Comparison of ENCODE assay signal across 15 cellular contexts in genomic region chr2:98726735-98727368, GRCh38. TPM values are rescaled to one million over a fixed set of nuclear protein-coding genes. Genes with fewer than 3 reads are reported as not detected.
DNase-seq lines count a peak whose midpoint lies in the region; ATAC-seq, FAIRE-seq and TF ChIP-seq lines count a peak whose summit lies in the region.
"Had no signal": no experiment of that assay in that cellular context is flagged by ENCODE, and none has a peak within 500 bp of the region (broad histone marks: within the 10 kb centered on the region; RNA-seq: fewer than 3 reads in every experiment).

No MANE protein-coding gene starts in this region.

- no peaks in the 10 kb centered on the region for H3K27me3 Mint-ChIP-seq in naive thymus-derived CD8-positive, alpha-beta T cell

- H3K4me2 ChIP-seq in BLaER1: peak overlapping the region; percentile 55
- H3K4me2 ChIP-seq in GM12878 (ENCODE audit: control insufficient read depth, insufficient read depth): 0 out of 2 replicates have a peak overlapping the region, but pooled peaks have one; percentile 15

- TF ChIP-seq CTCF in HEK293 (tag by site-specific recombination; IDR thresholded peaks at IDR 0.05) (no peak), GM12878 (IDR thresholded peaks at IDR 0.05 in 2 of 3, conservative IDR thresholded peaks at IDR 0.05 in 1 of 3; ENCODE audit: control insufficient read depth in 2 of 3, extremely low read depth in 1 of 3, insufficient read depth in 1 of 3, low read depth in 3 of 3, low read length in 3 of 3) (no peak)

- SMC1A ChIA-PET in GM12878 (lab: Charles Lee; ENCODE audit: uncharacterized antibody, unreplicated experiment): interaction anchor here (1.0 to 7.4 kb wide), 8 partner anchors 8 to 77 kb away, joined by 3 to 37 read pairs (median 7); no protein-coding TSS in a partner anchor

- no peak overlapping the region for H3K4me3 ChIP-seq in BLaER1
- no peak overlapping the region for H3K4me3 ChIP-seq in HEK293 (ENCODE audit: low read depth, low read length)
- H3K4me3 ChIP-seq in GM12878: no peak overlapping the region

- no peaks in the 10 kb centered on the region; the same call in 1 of the 2 replicates for H3K79me2 ChIP-seq in GM12878 (ENCODE audit: control insufficient read depth, insufficient read depth, low read length)

- TF ChIP-seq EP300 in GM12878 (IDR thresholded peaks at IDR 0.05; ENCODE audit: borderline replicate concordance in 1 of 2, control insufficient read depth in 1 of 2, low read depth in 2 of 2, low read length in 2 of 2): no peak

- H3K4me3 Mint-ChIP-seq in naive thymus-derived CD8-positive, alpha-beta T cell: peak overlapping the region; percentile 73 to 95 (median 88)
- H3K4me3 Mint-ChIP-seq: mesothelial cell of epicardium had no signal

- in situ Hi-C loops in GM12878 (cut with MboI): no loop called here

- no peak for DNase-seq in GM12878 (ENCODE audit: low read depth, low spot score)
- DNase-seq in naive thymus-derived CD8-positive, alpha-beta T cell: no peak
- no peak for DNase-seq in RPMI8226
- DNase-seq in GDM1 (lab: John Stamatoyannopoulos, UW): no peak
- DNase-seq in SW 1271 (lab: John Stamatoyannopoulos, UW): no peak
- DNase-seq: HCEC 1CT; NCI-H187 treated with DMSO at 0.1 percent for 48 hours; NCI-H774; stimulated activated CD4-positive, alpha-beta T cell treated with anti-CD3 and anti-CD28 coated beads, Interleukin-2, amount 100 ng/mL, for 24 hours had no signal

- 24% methylated on average over 2 of the region's 2 CpGs for WGBS in GM12878 (ENCODE audit: insufficient coverage, insufficient replicate concordance, low lambda C conversion rate, missing lambda C conversion rate)

- CTCF ChIA-PET in HEK293 (lab: Yijun Ruan, JAX) (no interaction called here), GM12878 (lab: Yijun Ruan, JAX) (interaction anchor here (0.9 to 2.4 kb wide), 6 partner anchors 9 to 77 kb away, joined by 3 to 10 read pairs (median 3); no protein-coding TSS in a partner anchor)

- TF ChIP-seq RAD21 in GM12878 (IDR thresholded peaks at IDR 0.05; ENCODE audit: insufficient read depth, low read depth, low read length): no peak

- no peak overlapping the region for H2AFZ ChIP-seq in GM12878 (ENCODE audit: control insufficient read depth, low read depth, low read length)

- peaks cover 0 to 11% (median 2%) of the 10 kb centered on the region in 9 donors for H3K9me3 Mint-ChIP-seq in naive thymus-derived CD8-positive, alpha-beta T cell
- H3K9me3 Mint-ChIP-seq: mesothelial cell of epicardium had no signal

- FAIRE-seq in GM12878 (lab: Jason Lieb, UNC): no peak

- H3K9ac ChIP-seq in BLaER1 (no peak overlapping the region), GM12878 (ENCODE audit: control insufficient read depth, insufficient read depth, low read length) (no peak overlapping the region)

- BruUV-seq in GM12878 (replicated peaks; lab: Mats Ljungman, UMichigan): no TSS peak

- H3K36me3 Mint-ChIP-seq in naive thymus-derived CD8-positive, alpha-beta T cell: peaks cover 26 to 49% (median 30%) of the 10 kb centered on the region in 3 donors

- H3K27ac Mint-ChIP-seq in naive thymus-derived CD8-positive, alpha-beta T cell: peak overlapping the region; percentile 84 to 95 (median 90)
- H3K27ac Mint-ChIP-seq: mesothelial cell of epicardium had no signal

- H3K4me1 ChIP-seq in BLaER1 (peaks cover 33% of the 10 kb centered on the region), HEK293 (ENCODE audit: control insufficient read depth, insufficient read depth, low read length) (peaks cover 31% of the 10 kb centered on the region), GM12878 (ENCODE audit: control insufficient read depth, insufficient read depth, low read length) (no peaks in the 10 kb centered on the region)

- no peak overlapping the region for H3K27ac ChIP-seq in BLaER1
- no peak overlapping the region for H3K27ac ChIP-seq in HEK293 (ENCODE audit: extremely low read depth, low read depth, low read length)
- H3K27ac ChIP-seq in GM12878 (ENCODE audit: control insufficient read depth, insufficient read depth): no peak overlapping the region
- H3K27ac ChIP-seq: C4-2B had no signal

- intact Hi-C loops in GM12878 (cut with micrococcal nuclease; ENCODE audit: unreplicated experiment): loop anchor here (5.0 kb wide), 1 partner anchor 80 kb away; no protein-coding TSS in a partner anchor

- H4K20me1 ChIP-seq in BLaER1: peaks cover 23% of the 10 kb centered on the region; the same call in 1 of the 2 replicates
- H4K20me1 ChIP-seq in GM12878 (ENCODE audit: control insufficient read depth, insufficient read depth): no peaks in the 10 kb centered on the region

- H3K9me3 ChIP-seq in BLaER1 (0 out of 2 replicates have a peak, but pooled peaks cover 3% of the 10 kb centered on the region), HEK293 (ENCODE audit: control insufficient read depth, insufficient read depth, low read depth, low read length) (no peaks in the 10 kb centered on the region), GM12878 (replicated peaks; ENCODE audit: control insufficient read depth, insufficient read depth, low read length) (no peaks in the 10 kb centered on the region)

- H3K4me1 Mint-ChIP-seq in naive thymus-derived CD8-positive, alpha-beta T cell: peaks cover 29 to 68% (median 63%) of the 10 kb centered on the region in 4 donors

- peaks cover 9% of the 10 kb centered on the region; the same call in 1 of the 2 replicates for H3K36me3 ChIP-seq in BLaER1
- peaks cover 0 to 3% of the 10 kb centered on the region in 2 experiments; a peak in 1 of 3 replicates for H3K36me3 ChIP-seq in HEK293 (ENCODE audit: control insufficient read depth in 2 of 2, insufficient read depth in 1 of 2, low read length in 2 of 2)
- H3K36me3 ChIP-seq in GM12878 (ENCODE audit: control insufficient read depth in 2 of 2, insufficient read depth in 2 of 2, low read length in 1 of 2): no peaks in the 10 kb centered on the region

- peaks cover 6% of the 10 kb centered on the region; the same call in 1 of the 2 replicates for H3K27me3 ChIP-seq in BLaER1
- no peaks in the 10 kb centered on the region; a peak in 1 of 4 replicates for H3K27me3 ChIP-seq in GM12878 (replicated peaks in 1 of 2; ENCODE audit: control insufficient read depth in 2 of 2, insufficient read depth in 2 of 2, low read length in 1 of 2)

- RAD21 ChIA-PET in GM12878 (lab: Charles Lee; ENCODE audit: unreplicated experiment): interaction anchor here (0.8 to 1.5 kb wide), 4 partner anchors 31 to 106 kb away, joined by 3 read pairs; no protein-coding TSS in a partner anchor

- no peak for ATAC-seq in GM12878
- ATAC-seq in naive thymus-derived CD8-positive, alpha-beta T cell: no peak
- no peak for ATAC-seq in GM18517 (IDR thresholded peaks at IDR 0.05; ENCODE audit: unreplicated experiment)
- ATAC-seq: Right ventricle myocardium inferior had no signal

- POLR2A ChIA-PET in HEK293 (lab: Yijun Ruan, JAX): no interaction called here
- POLR2A ChIA-PET in GM12878 (lab: Charles Lee): interaction anchor here (0.7 to 1.5 kb wide), 7 partner anchors 8 to 45 kb away, joined by 3 to 9 read pairs (median 3); no protein-coding TSS in a partner anchor
- POLR2A ChIA-PET in naive thymus-derived CD8-positive, alpha-beta T cell (lab: Charles Lee): interaction anchor here (0.7 to 16.2 kb wide), 10 partner anchors 12 to 97 kb away, joined by 3 to 360 read pairs (median 4); no protein-coding TSS in a partner anchor

- TF ChIP-seq POLR2A in GM12878 (IDR thresholded peaks at IDR 0.05; ENCODE audit: low read depth, low read length): no peak

TF ChIP-seq in HEK293, 187 proteins besides CTCF, POLR2A, EP300 and RAD21:
- TF ChIP-seq SALL2 (tag by site-specific recombination; IDR thresholded peaks at IDR 0.05; ENCODE audit: borderline replicate concordance) (no peak), ZNF707 (tag by site-specific recombination; IDR thresholded peaks at IDR 0.05) (no peak), ZNF660 (tag by site-specific recombination; IDR thresholded peaks at IDR 0.05) (peak; percentile 80)
TF ChIP-seq in HEK293: peak in this region for 1.

RNA-seq across cellular contexts. Expression of gene MGAT4A, which starts 4.1 kb away (rescaled TPM):
- 42.2 and 48.0 TPM in 2 replicates for total RNA-seq in GM12878 (2013; cell fraction: nucleolus; rRNA removed)
- total RNA-seq in GM12878 (2014; rRNA removed) (12.8 and 13.2 TPM in 2 replicates), GM12878 (2014; rRNA removed; fragmentation: Illumina TruSeq; extraction: Trizol) (16.8 and 18.4 TPM in 2 replicates), GM12878 (2021) (23.1 and 23.4 TPM in 2 replicates)
- 3.3 TPM for polyA plus RNA-seq in GM12878 (2011; ENCODE audit: low read depth)
- polyA plus RNA-seq in GM12878 (2011; rRNA removed) (4.3 and 9.5 TPM in 2 replicates), GM12878 (2014; fragmentation: Illumina TruSeq; extraction: Trizol) (13.3 and 13.6 TPM in 2 replicates), GM12878 (2014; fragmentation: Nextera tagmentation; extraction: Ambion mirVana) (10 to 100 TPM; 10.2 to 11.9 TPM), GM12878 (2014; rRNA removed) (8.6 and 13.8 TPM in 2 replicates), GM12878 (2016; fragmentation: Nextera tagmentation; extraction: Ambion mirVana) (10 to 100 TPM; 18.4 to 22.7 TPM)
- 1.2 and 2.1 TPM in 2 replicates for polyA plus RNA-seq in GM12878 (2011; cell fraction: cytosol; rRNA removed)
- polyA plus RNA-seq in GM12878 (2011; cell fraction: nucleus; rRNA removed): 2.4 and 2.7 TPM in 2 replicates
- polyA plus RNA-seq in GM12878 (2012): 2.3 and 4.2 TPM in 2 replicates
- 4.2 and 9.4 TPM in 2 replicates for polyA minus RNA-seq in GM12878 (2011; rRNA and poly(A)+ RNA removed)
- polyA minus RNA-seq in GM12878 (2011; cell fraction: cytosol; rRNA and poly(A)+ RNA removed): 0.67 and 1.6 TPM in 2 replicates
- 3.1 and 4.4 TPM in 2 replicates for polyA minus RNA-seq in GM12878 (2011; cell fraction: nucleus; rRNA and poly(A)+ RNA removed)
- 100 to 1,000 TPM; 291 to 295 TPM for total RNA-seq in naive thymus-derived CD8-positive, alpha-beta T cell
- 100 to 1,000 TPM; 285 to 350 (median 310) TPM for polyA plus RNA-seq in naive thymus-derived CD8-positive, alpha-beta T cell

Comparison
In these comparisons a context has a peak if more than half of its experiments do, and no peak if none do; other contexts are left out.
1. RNA of gene MGAT4A, which starts 4.1 kb away (total RNA-seq): 291 to 295 TPM in naive thymus-derived CD8-positive, alpha-beta T cell; 12.8 to 48.0 TPM in GM12878; every median in the first group is over 4 times any median in the second.